8 cellular contexts compared by ENCODE assay signal in genomic region chr15:45521596-45522167, GRCh38. TPM values are rescaled to one million over a fixed set of nuclear protein-coding genes. Genes with fewer than 3 reads are reported as not detected.
DNase-seq lines count a peak whose midpoint lies in the region; ATAC-seq and TF ChIP-seq lines count a peak whose summit lies in the region.

No MANE protein-coding gene starts in this region.

- POLR2A ChIA-PET in activated naive CD8-positive, alpha-beta T cell treated with anti-CD3 and anti-CD28 coated beads, Interleukin-2, amount 10 ng/mL, durations not matched to agents 7 days and 5 days (lab: Charles Lee), result interaction anchor here (1.3 kb wide), 1 partner anchor 65 kb away, joined by 11 read pairs; the partner anchor contains the start of gene BLOC1S6

- peak in 3 of 4 donors; percentile 3 to 10 (median 3) for ATAC-seq in heart left ventricle
- peak; percentile 1 for ATAC-seq in activated naive CD8-positive, alpha-beta T cell treated with anti-CD3 and anti-CD28 coated beads, Interleukin-2, amount 10 ng/mL, durations not matched to agents 7 days and 5 days (ENCODE audit: low read depth)
- ATAC-seq in GM21526 (IDR thresholded peaks at IDR 0.05; ENCODE audit: low FRiP score, unreplicated experiment), result no peak

- peak overlapping the region; percentile 92 to 96 (median 95) for H3K4me3 Mint-ChIP-seq in IgD-negative memory B cell
- H3K4me3 Mint-ChIP-seq in activated naive CD8-positive, alpha-beta T cell treated with anti-CD3 and anti-CD28 coated beads, Interleukin-2, amount 10 ng/mL, durations not matched to agents 7 days and 5 days, result peak overlapping the region; percentile 94

- H3K36me3 Mint-ChIP-seq in IgD-negative memory B cell, result peaks cover 8% of the 10 kb centered on the region
- H3K36me3 Mint-ChIP-seq in activated naive CD8-positive, alpha-beta T cell treated with anti-CD3 and anti-CD28 coated beads, Interleukin-2, amount 10 ng/mL, durations not matched to agents 7 days and 5 days, result peaks cover 3% of the 10 kb centered on the region

- no peaks in the 10 kb centered on the region for H4K20me1 ChIP-seq in smooth muscle cell (ENCODE audit: low read depth)

- H2AFZ ChIP-seq in smooth muscle cell (ENCODE audit: low read depth), result peak overlapping the region; percentile 98

- H3K4me1 Mint-ChIP-seq in IgD-negative memory B cell, result peaks cover 25 to 32% (median 31%) of the 10 kb centered on the region in 3 donors
- peaks cover 19% of the 10 kb centered on the region for H3K4me1 Mint-ChIP-seq in activated naive CD8-positive, alpha-beta T cell treated with anti-CD3 and anti-CD28 coated beads, Interleukin-2, amount 10 ng/mL, durations not matched to agents 7 days and 5 days

- H3F3A ChIP-seq in smooth muscle cell (ENCODE audit: low read depth), result no peaks in the 10 kb centered on the region

- no peaks in the 10 kb centered on the region for H3K9me3 Mint-ChIP-seq in IgD-negative memory B cell
- no peaks in the 10 kb centered on the region for H3K9me3 Mint-ChIP-seq in activated naive CD8-positive, alpha-beta T cell treated with anti-CD3 and anti-CD28 coated beads, Interleukin-2, amount 10 ng/mL, durations not matched to agents 7 days and 5 days

- no peaks in the 10 kb centered on the region for H3K27me3 Mint-ChIP-seq in IgD-negative memory B cell
- peaks cover 19% of the 10 kb centered on the region for H3K27me3 Mint-ChIP-seq in activated naive CD8-positive, alpha-beta T cell treated with anti-CD3 and anti-CD28 coated beads, Interleukin-2, amount 10 ng/mL, durations not matched to agents 7 days and 5 days

- H3K4me1 ChIP-seq in heart left ventricle, result peaks cover 0 to 29% (median 15%) of the 10 kb centered on the region in 12 donors
- peaks cover 7% of the 10 kb centered on the region for H3K4me1 ChIP-seq in smooth muscle cell (ENCODE audit: low read depth)

- no peaks in the 10 kb centered on the region for H3K79me2 ChIP-seq in smooth muscle cell (ENCODE audit: low read depth)

- TF ChIP-seq CTCF in heart left ventricle (IDR thresholded peaks at IDR 0.05) (no peak), smooth muscle cell (IDR thresholded peaks at IDR 0.05; ENCODE audit: borderline replicate concordance, insufficient read depth, poor library complexity, severe bottlenecking) (no peak)

- H3K4me2 ChIP-seq in smooth muscle cell, result peak overlapping the region; percentile 96

- H3K9ac ChIP-seq in smooth muscle cell (ENCODE audit: low read depth), result peak overlapping the region; percentile 43

- DNase-seq in heart left ventricle, result no peak
- no peak for DNase-seq in cardiac septum (ENCODE audit: low spot score)
- DNase-seq in activated naive CD8-positive, alpha-beta T cell treated with anti-CD3 and anti-CD28 coated beads, Interleukin-2, amount 10 ng/mL, durations not matched to agents 7 days and 5 days, result no peak
- DNase-seq in smooth muscle cell (lab: John Stamatoyannopoulos, UW; ENCODE audit: unreplicated experiment), result no peak
- DNase-seq in NCI-H2196 (lab: John Stamatoyannopoulos, UW; ENCODE audit: unreplicated experiment), result no peak

- peak overlapping the region; percentile 70 to 91 (median 90) for H3K27ac Mint-ChIP-seq in IgD-negative memory B cell
- H3K27ac Mint-ChIP-seq in activated naive CD8-positive, alpha-beta T cell treated with anti-CD3 and anti-CD28 coated beads, Interleukin-2, amount 10 ng/mL, durations not matched to agents 7 days and 5 days, result peak overlapping the region; percentile 73

- H3K36me3 ChIP-seq in heart left ventricle, result peaks cover 0 to 9% (median 0%) of the 10 kb centered on the region in 9 donors
- H3K36me3 ChIP-seq in smooth muscle cell (ENCODE audit: low read depth), result no peaks in the 10 kb centered on the region

- intact Hi-C loops in heart left ventricle (cut with DNase I), result loop anchor here in 9 of 10 donors (1.0 to 10.0 kb wide), 7 partner anchors 65 to 93 kb away; partner anchors contain the start of gene BLOC1S6 (in 9 of the 9)
- intact Hi-C loops in cardiac septum (cut with DNase I), result loop anchor here (1.0 to 10.0 kb wide), 4 partner anchors 63 to 117 kb away; partner anchors contain the start of gene BLOC1S6

- H3K27ac ChIP-seq in heart left ventricle (peak overlapping the region in 11 of 12 donors; percentile 76 to 90 (median 85)), smooth muscle cell (ENCODE audit: low read depth) (no peak overlapping the region)

- 14 to 20% (median 18%) methylated on average over 12 to 15 of the region's 15 CpGs for WGBS in heart left ventricle, 4 donors
- 50% methylated on average over 15 of the region's 15 CpGs for WGBS in smooth muscle cell (ENCODE audit: low lambda C conversion rate)

- H3K4me3 ChIP-seq in heart left ventricle, result peak overlapping the region; percentile 71 to 98 (median 89)
- H3K4me3 ChIP-seq in iPS-11a (ENCODE audit: low read depth, low read length), result peak overlapping the region; percentile 51
- peak overlapping the region; percentile 67 for H3K4me3 ChIP-seq in smooth muscle cell

- H3K27me3 ChIP-seq in heart left ventricle, result peaks cover 0 to 9% (median 0%) of the 10 kb centered on the region in 9 donors
- H3K27me3 ChIP-seq in smooth muscle cell (ENCODE audit: low read depth), result peaks cover 50% of the 10 kb centered on the region

- TF ChIP-seq POLR2A in heart left ventricle (IDR thresholded peaks at IDR 0.05), result no peak

- H3K9me3 ChIP-seq in heart left ventricle (no peaks in the 10 kb centered on the region), smooth muscle cell (replicated peaks; ENCODE audit: low read depth) (no peaks in the 10 kb centered on the region)

RNA-seq across cellular contexts. Expression of gene SLC30A4, which starts 0.9 kb away (rescaled TPM):
- total RNA-seq in heart left ventricle (1 to 10 TPM; 2.5 to 4.7 (median 3.4) TPM), cardiac septum (3.3 TPM), smooth muscle cell (4.8 and 7.9 TPM in 2 replicates)
- polyA plus RNA-seq in heart left ventricle (1 to 10 TPM; 1.9 to 2.4 TPM), IgD-negative memory B cell (7.1 TPM), smooth muscle cell (0.43 and 1.9 TPM in 2 replicates)
- total RNA-seq in activated naive CD8-positive, alpha-beta T cell treated with anti-CD3 and anti-CD28 coated beads, Interleukin-2, amount 10 ng/mL, durations not matched to agents 7 days and 5 days, result 1 to 10 TPM; 3.2 to 3.5 TPM
